In genomic region chr1:161864577-161864976, GRCh38 we compare ENCODE assay signal across 10 cellular contexts.
DNase-seq lines count a peak whose midpoint lies in the region; ATAC-seq, FAIRE-seq and TF ChIP-seq lines count a peak whose summit lies in the region.
"Had no signal": no experiment of that assay in that cellular context is flagged by ENCODE, and none has a peak within 500 bp of the region (broad histone marks: within the 10 kb centered on the region; RNA-seq: fewer than 3 reads in every experiment).

No MANE protein-coding gene starts in this region.

- H2AK5ac ChIP-seq in H1 (ENCODE audit: low read depth, low read length) (no peak overlapping the region), mesenchymal stem cell (ENCODE audit: low read length, severe bottlenecking) (no peak overlapping the region)

- H3K79me2 ChIP-seq in Loucy (ENCODE audit: insufficient read depth, low read length) (no peaks in the 10 kb centered on the region), H1 (ENCODE audit: control insufficient read depth in 1 of 2, insufficient read depth in 2 of 2, low read length in 2 of 2) (no peaks in the 10 kb centered on the region)

- no peak for TF ChIP-seq EP300 in H1 (IDR thresholded peaks at IDR 0.05; ENCODE audit: borderline replicate concordance in 1 of 2, low read depth in 2 of 2, low read length in 2 of 2)

- no peaks in the 10 kb centered on the region for H3K4me1 Mint-ChIP-seq in CD8-positive, alpha-beta T cell (ENCODE audit: low read depth)
- H3K4me1 Mint-ChIP-seq in Calu3 (ENCODE audit: low read depth, unreplicated experiment): no peaks in the 10 kb centered on the region
- no peaks in the 10 kb centered on the region for H3K4me1 Mint-ChIP-seq in activated CD4-positive, alpha-beta T cell treated with anti-CD3 and anti-CD28 coated beads, Interleukin-2, amount 10 ng/mL, durations not matched to agents 7 days and 5 days
- H3K4me1 Mint-ChIP-seq: stimulated activated effector memory CD8-positive, alpha-beta T cell treated with anti-CD3 and anti-CD28 coated beads, Interleukin-12 subunit alpha, Interleukin-12 subunit beta, amount 100 ng/mL, for 72 hours had no signal

- H3K36me3 Mint-ChIP-seq in CD8-positive, alpha-beta T cell: peaks cover 66% of the 10 kb centered on the region
- peaks cover 13% of the 10 kb centered on the region for H3K36me3 Mint-ChIP-seq in Calu3 (ENCODE audit: insufficient read depth, unreplicated experiment)
- H3K36me3 Mint-ChIP-seq in activated CD4-positive, alpha-beta T cell treated with anti-CD3 and anti-CD28 coated beads, Interleukin-2, amount 10 ng/mL, durations not matched to agents 7 days and 5 days (ENCODE audit: low read depth): peaks cover 34% of the 10 kb centered on the region

- H3K4me2 ChIP-seq in Loucy (ENCODE audit: low read depth, low read length, poor library complexity, severe bottlenecking) (no peak overlapping the region), H1 (ENCODE audit: insufficient read depth in 1 of 2, low read depth in 2 of 2, low read length in 2 of 2) (no peak overlapping the region), mesenchymal stem cell (ENCODE audit: low read length, poor library complexity, severe bottlenecking) (no peak overlapping the region)

- no peak overlapping the region for H3K56ac ChIP-seq in H1 (replicated peaks; ENCODE audit: insufficient read length, low read depth, low read length)

- no peak overlapping the region for H2BK20ac ChIP-seq in H1 (ENCODE audit: low read length)

- no peaks in the 10 kb centered on the region for H3K79me1 ChIP-seq in H1 (ENCODE audit: low read depth, low read length)
- H3K79me1 ChIP-seq in mesenchymal stem cell (replicated peaks; ENCODE audit: low read length, poor library complexity, severe bottlenecking): no peaks in the 10 kb centered on the region

- TF ChIP-seq POLR2A in H1 (IDR thresholded peaks at IDR 0.05; ENCODE audit: control extremely low read depth in 1 of 2, low read depth in 2 of 2, low read length in 2 of 2): no peak

- no peak overlapping the region for H3K4me3 Mint-ChIP-seq in CD8-positive, alpha-beta T cell
- H3K4me3 Mint-ChIP-seq in Calu3 (ENCODE audit: low read depth, unreplicated experiment): no peak overlapping the region
- no peak overlapping the region for H3K4me3 Mint-ChIP-seq in activated CD4-positive, alpha-beta T cell treated with anti-CD3 and anti-CD28 coated beads, Interleukin-2, amount 10 ng/mL, durations not matched to agents 7 days and 5 days
- H3K4me3 Mint-ChIP-seq: stimulated activated effector memory CD8-positive, alpha-beta T cell treated with anti-CD3 and anti-CD28 coated beads, Interleukin-12 subunit alpha, Interleukin-12 subunit beta, amount 100 ng/mL, for 72 hours had no signal

- no peaks in the 10 kb centered on the region for H3K23me2 ChIP-seq in H1 (ENCODE audit: low read depth, low read length)

- H3F3A ChIP-seq in Loucy (ENCODE audit: low read depth): no peaks in the 10 kb centered on the region

- H3K36me3 ChIP-seq in CD8-positive, alpha-beta T cell (ENCODE audit: insufficient read depth, low read length): peaks cover 8% of the 10 kb centered on the region
- H3K36me3 ChIP-seq in Loucy (ENCODE audit: insufficient read depth, low read length) (peaks cover 77% of the 10 kb centered on the region), H1 (ENCODE audit: control insufficient read depth in 2 of 4, insufficient read depth in 4 of 4, low read length in 3 of 4) (no peaks in the 10 kb centered on the region; a peak in 1 of 8 replicates), mesenchymal stem cell (ENCODE audit: control insufficient read depth in 1 of 2, insufficient read depth in 2 of 2, low read depth in 1 of 2, low read length in 2 of 2) (peaks cover 0 to 11% of the 10 kb centered on the region in 2 experiments)

- WGBS in H1 (ENCODE audit: extremely low coverage in 1 of 2, insufficient coverage in 1 of 2, insufficient read length in 1 of 2, insufficient replicate concordance in 2 of 2, low coverage in 1 of 2, low lambda C conversion rate in 2 of 2, missing lambda C conversion rate in 1 of 2), 2 experiments: 100% methylated on average over 1 of the region's 1 CpG; no CpG with 5 or more reads in 1 of the 2 experiments
- WGBS in mesenchymal stem cell: 100% methylated on average over 1 of the region's 1 CpG

- H3K4me3 ChIP-seq in CD8-positive, alpha-beta T cell (ENCODE audit: low read depth, low read length): no peak overlapping the region
- no peak overlapping the region for H3K4me3 ChIP-seq in Loucy (ENCODE audit: low read length, poor library complexity, severe bottlenecking)
- H3K4me3 ChIP-seq in H1 (ENCODE audit: extremely low read depth in 1 of 4, insufficient read depth in 2 of 4, low read depth in 3 of 4, low read length in 4 of 4): no peak overlapping the region
- no peak overlapping the region for H3K4me3 ChIP-seq in mesenchymal stem cell (ENCODE audit: insufficient read depth in 1 of 2, low read depth in 1 of 2, low read length in 2 of 2)

- no peaks in the 10 kb centered on the region for H3K27me3 Mint-ChIP-seq in CD8-positive, alpha-beta T cell (ENCODE audit: low read depth)
- H3K27me3 Mint-ChIP-seq in Calu3 (ENCODE audit: unreplicated experiment): no peaks in the 10 kb centered on the region
- no peaks in the 10 kb centered on the region for H3K27me3 Mint-ChIP-seq in activated CD4-positive, alpha-beta T cell treated with anti-CD3 and anti-CD28 coated beads, Interleukin-2, amount 10 ng/mL, durations not matched to agents 7 days and 5 days
- H3K27me3 Mint-ChIP-seq: progenitor cell of endocrine pancreas had no signal

- H2BK15ac ChIP-seq in H1 (ENCODE audit: low read length) (no peak overlapping the region), mesenchymal stem cell (ENCODE audit: low read depth, poor library complexity, severe bottlenecking) (no peak overlapping the region)

- DNase-seq in CD8-positive, alpha-beta T cell: no peak
- DNase-seq in H1 (ENCODE audit: low read depth in 1 of 2, low spot score in 2 of 2): no peak
- peak; percentile 40 for DNase-seq in mesenchymal stem cell
- no peak for DNase-seq in NCI-H146 (lab: John Stamatoyannopoulos, UW)
- no peak for DNase-seq in kidney tubule cell (ENCODE audit: low spot score)
- DNase-seq in Calu3: no peak
- no peak for DNase-seq in activated CD4-positive, alpha-beta T cell treated with anti-CD3 and anti-CD28 coated beads, Interleukin-2, amount 10 ng/mL, durations not matched to agents 7 days and 5 days

- no peaks in the 10 kb centered on the region for H3K27me3 ChIP-seq in CD8-positive, alpha-beta T cell (ENCODE audit: insufficient read depth, low read length)
- H3K27me3 ChIP-seq in Loucy (ENCODE audit: insufficient read depth, low read length, poor library complexity, severe bottlenecking): no peaks in the 10 kb centered on the region
- H3K27me3 ChIP-seq in H1 (replicated peaks in 1 of 4; ENCODE audit: control insufficient read depth in 3 of 4, extremely low read depth in 1 of 4, insufficient read depth in 3 of 4, low read length in 3 of 4): no peaks in the 10 kb centered on the region
- H3K27me3 ChIP-seq in mesenchymal stem cell (ENCODE audit: control insufficient read depth in 1 of 2, insufficient read depth in 1 of 2, low read length in 2 of 2): no peaks in the 10 kb centered on the region

- no peak overlapping the region for H4K91ac ChIP-seq in H1 (replicated peaks; ENCODE audit: insufficient read length, low read length)
- no peak overlapping the region for H4K91ac ChIP-seq in mesenchymal stem cell (ENCODE audit: low read length)

- CTCF ChIA-PET in CD8-positive, alpha-beta T cell (lab: Charles Lee): interaction anchor here (0.8 to 5.8 kb wide), 7 partner anchors 9 to 177 kb away, joined by 3 to 41 read pairs (median 6); partner anchors contain the start of gene OLFML2B
- CTCF ChIA-PET in H1 (lab: Charles Lee; ENCODE audit: partially characterized antibody): interaction anchor here (0.7 to 2.6 kb wide), 7 partner anchors 11 to 172 kb away, joined by 3 to 14 read pairs (median 4); no protein-coding TSS in a partner anchor
- CTCF ChIA-PET in Calu3 (lab: Charles Lee): interaction anchor here (2.0 kb wide), 1 partner anchor 172 kb away, joined by 13 read pairs; no protein-coding TSS in a partner anchor
- CTCF ChIA-PET in activated CD4-positive, alpha-beta T cell treated with anti-CD3 and anti-CD28 coated beads, Interleukin-2, amount 10 ng/mL, durations not matched to agents 7 days and 5 days (lab: Charles Lee): interaction anchor here (0.7 kb wide), 1 partner anchor 204 kb away, joined by 3 read pairs; no protein-coding TSS in a partner anchor

- H3K9me3 Mint-ChIP-seq in CD8-positive, alpha-beta T cell: no peaks in the 10 kb centered on the region
- H3K9me3 Mint-ChIP-seq in Calu3 (ENCODE audit: low read depth, unreplicated experiment): no peaks in the 10 kb centered on the region
- no peaks in the 10 kb centered on the region for H3K9me3 Mint-ChIP-seq in activated CD4-positive, alpha-beta T cell treated with anti-CD3 and anti-CD28 coated beads, Interleukin-2, amount 10 ng/mL, durations not matched to agents 7 days and 5 days
- H3K9me3 Mint-ChIP-seq: stimulated activated effector memory CD8-positive, alpha-beta T cell treated with anti-CD3 and anti-CD28 coated beads, Interleukin-12 subunit alpha, Interleukin-12 subunit beta, amount 100 ng/mL, for 72 hours had no signal

- TF ChIP-seq RAD21 in H1 (IDR thresholded peaks at IDR 0.05 in 1 of 2, conservative IDR thresholded peaks at IDR 0.05 in 1 of 2; ENCODE audit: low read depth in 2 of 2, low read length in 2 of 2): peak; percentile 27 to 30; a peak in 2 of 4 replicates

- H3K18ac ChIP-seq in H1 (ENCODE audit: extremely low read depth, low read length): no peak overlapping the region
- H3K18ac ChIP-seq in mesenchymal stem cell (ENCODE audit: low read depth in 1 of 2, low read length in 2 of 2): no peak overlapping the region

- BruUV-seq in Calu3 (replicated peaks; lab: Mats Ljungman, UMichigan): no TSS peak

- H3K4ac ChIP-seq in H1 (replicated peaks; ENCODE audit: insufficient read length, low read depth, low read length) (no peak overlapping the region), mesenchymal stem cell (ENCODE audit: low read depth in 1 of 2, low read length in 2 of 2) (no peak overlapping the region)

- no peaks in the 10 kb centered on the region for H3K9me2 ChIP-seq in Loucy (replicated peaks; ENCODE audit: low read depth, low read length)

- no peaks in the 10 kb centered on the region for H4K20me1 ChIP-seq in Loucy (ENCODE audit: insufficient read depth, low read length, poor library complexity, severe bottlenecking)
- H4K20me1 ChIP-seq in H1 (replicated peaks in 1 of 2; ENCODE audit: control insufficient read depth in 1 of 2, insufficient read depth in 2 of 2, low read length in 2 of 2): no peaks in the 10 kb centered on the region

- no peak overlapping the region for H4K5ac ChIP-seq in H1 (ENCODE audit: insufficient read length, low read depth, low read length)

- H2BK12ac ChIP-seq in H1 (ENCODE audit: low read depth, low read length) (no peak overlapping the region), mesenchymal stem cell (ENCODE audit: low read length in 2 of 2) (no peak overlapping the region)

- H3K27ac ChIP-seq in CD8-positive, alpha-beta T cell (ENCODE audit: low read depth, low read length): no peak overlapping the region
- no peak overlapping the region for H3K27ac ChIP-seq in H1 (ENCODE audit: low read depth, low read length)
- H3K27ac ChIP-seq in mesenchymal stem cell (ENCODE audit: low read length, poor library complexity, severe bottlenecking): no peak overlapping the region

- FAIRE-seq in H1 (lab: Jason Lieb, UNC): no peak

- no peak overlapping the region for H2BK120ac ChIP-seq in H1 (replicated peaks; ENCODE audit: low read depth, low read length)
- no peak overlapping the region for H2BK120ac ChIP-seq in mesenchymal stem cell (ENCODE audit: low read depth, low read length)

- no peak overlapping the region for H3K14ac ChIP-seq in H1 (ENCODE audit: insufficient read length)
- no peak overlapping the region for H3K14ac ChIP-seq in mesenchymal stem cell (ENCODE audit: low read length in 2 of 2)

- intact Hi-C loops in CD8-positive, alpha-beta T cell (cut with DNase I, micrococcal nuclease): loop anchor here in 1 of 2 experiments (1.0 kb wide), 1 partner anchor 173 kb away; no protein-coding TSS in a partner anchor
- intact Hi-C loops in Calu3 (cut with micrococcal nuclease; ENCODE audit: unreplicated experiment): no loop called here

- POLR2A ChIA-PET in CD8-positive, alpha-beta T cell (lab: Charles Lee): interaction anchor here (0.6 to 1.4 kb wide), 2 partner anchors 11 to 38 kb away, joined by 3 to 4 read pairs; no protein-coding TSS in a partner anchor
- POLR2A ChIA-PET in H1 (lab: Charles Lee; ENCODE audit: partially characterized antibody): interaction anchor here (1.2 kb wide), 1 partner anchor 16 kb away, joined by 3 read pairs; no protein-coding TSS in a partner anchor
- POLR2A ChIA-PET in activated CD4-positive, alpha-beta T cell treated with anti-CD3 and anti-CD28 coated beads, Interleukin-2, amount 10 ng/mL, durations not matched to agents 7 days and 5 days (lab: Charles Lee): no interaction called here

- H3K9ac ChIP-seq in Loucy (ENCODE audit: low read depth, low read length, poor library complexity, severe bottlenecking): no peak overlapping the region
- H3K9ac ChIP-seq in H1 (replicated peaks in 1 of 4; ENCODE audit: extremely low read depth in 1 of 4, low read depth in 3 of 4, low read length in 3 of 4): no peak overlapping the region
- peak overlapping the region; percentile 6 for H3K9ac ChIP-seq in mesenchymal stem cell (ENCODE audit: low read length)

- H3K23ac ChIP-seq in H1 (ENCODE audit: insufficient read length): no peak overlapping the region
- H3K23ac ChIP-seq in mesenchymal stem cell (ENCODE audit: low read length in 2 of 2): no peak overlapping the region

- no peak for ATAC-seq in CD8-positive, alpha-beta T cell
- ATAC-seq: stimulated activated effector memory CD8-positive, alpha-beta T cell treated with anti-CD3 and anti-CD28 coated beads, Interleukin-12 subunit alpha, Interleukin-12 subunit beta, amount 100 ng/mL, for 72 hours had no signal

- no peak overlapping the region for H2AFZ ChIP-seq in Loucy (ENCODE audit: low read length)
- H2AFZ ChIP-seq in H1 (ENCODE audit: low read length): no peak overlapping the region
- H2AFZ ChIP-seq in mesenchymal stem cell (ENCODE audit: low read depth, low read length): no peak overlapping the region

- TF ChIP-seq CTCF in CD8-positive, alpha-beta T cell (IDR thresholded peaks at IDR 0.05): peak; percentile 32
- TF ChIP-seq CTCF in Loucy (conservative IDR thresholded peaks at IDR 0.05; ENCODE audit: low read length) (peak; percentile 53), H1 (IDR thresholded peaks at IDR 0.05; ENCODE audit: control extremely low read depth in 1 of 3, insufficient read depth in 1 of 3, low read depth in 1 of 3, low read length in 3 of 3) (peak in 1 of 3 experiments; percentile 10; a peak in 1 of 4 replicates), Calu3 (IDR thresholded peaks at IDR 0.05; ENCODE audit: unreplicated experiment) (no peak)

- H3K27ac Mint-ChIP-seq in CD8-positive, alpha-beta T cell: no peak overlapping the region
- no peak overlapping the region for H3K27ac Mint-ChIP-seq in Calu3 (ENCODE audit: unreplicated experiment)
- H3K27ac Mint-ChIP-seq in activated CD4-positive, alpha-beta T cell treated with anti-CD3 and anti-CD28 coated beads, Interleukin-2, amount 10 ng/mL, durations not matched to agents 7 days and 5 days: no peak overlapping the region
- H3K27ac Mint-ChIP-seq: progenitor cell of endocrine pancreas; stimulated activated effector memory CD8-positive, alpha-beta T cell treated with anti-CD3 and anti-CD28 coated beads, Interleukin-12 subunit alpha, Interleukin-12 subunit beta, amount 100 ng/mL, for 72 hours had no signal

- no peak overlapping the region for H2BK5ac ChIP-seq in H1 (ENCODE audit: low read depth, low read length)
- no peak overlapping the region for H2BK5ac ChIP-seq in mesenchymal stem cell (ENCODE audit: low read depth, low read length, poor library complexity, severe bottlenecking)

- H3K9me3 ChIP-seq in CD8-positive, alpha-beta T cell (ENCODE audit: low read length): no peaks in the 10 kb centered on the region
- H3K9me3 ChIP-seq in Loucy (ENCODE audit: insufficient read depth, low read depth, low read length) (no peaks in the 10 kb centered on the region), H1 (ENCODE audit: insufficient read depth in 2 of 2, low read depth in 1 of 2, low read length in 1 of 2) (no peaks in the 10 kb centered on the region), mesenchymal stem cell (ENCODE audit: control insufficient read depth, low read length) (no peaks in the 10 kb centered on the region)

- no peak overlapping the region for H4K8ac ChIP-seq in H1 (ENCODE audit: extremely low read depth, insufficient read depth, low read length)
- H4K8ac ChIP-seq in mesenchymal stem cell (ENCODE audit: low read length): no peak overlapping the region

- no peaks in the 10 kb centered on the region for H3K4me1 ChIP-seq in CD8-positive, alpha-beta T cell (ENCODE audit: insufficient read depth, low read length)
- H3K4me1 ChIP-seq in Loucy (ENCODE audit: insufficient read depth, low read length, poor library complexity, severe bottlenecking): no peaks in the 10 kb centered on the region
- H3K4me1 ChIP-seq in H1 (replicated peaks in 1 of 4; ENCODE audit: control insufficient read depth in 3 of 4, insufficient read depth in 4 of 4, low read length in 3 of 4): no peaks in the 10 kb centered on the region
- H3K4me1 ChIP-seq in mesenchymal stem cell (ENCODE audit: control insufficient read depth, insufficient read depth, low read depth, low read length): no peaks in the 10 kb centered on the region
